Comparison of ENCODE assay signal across 1 cellular context in the genomic region with DNA sequence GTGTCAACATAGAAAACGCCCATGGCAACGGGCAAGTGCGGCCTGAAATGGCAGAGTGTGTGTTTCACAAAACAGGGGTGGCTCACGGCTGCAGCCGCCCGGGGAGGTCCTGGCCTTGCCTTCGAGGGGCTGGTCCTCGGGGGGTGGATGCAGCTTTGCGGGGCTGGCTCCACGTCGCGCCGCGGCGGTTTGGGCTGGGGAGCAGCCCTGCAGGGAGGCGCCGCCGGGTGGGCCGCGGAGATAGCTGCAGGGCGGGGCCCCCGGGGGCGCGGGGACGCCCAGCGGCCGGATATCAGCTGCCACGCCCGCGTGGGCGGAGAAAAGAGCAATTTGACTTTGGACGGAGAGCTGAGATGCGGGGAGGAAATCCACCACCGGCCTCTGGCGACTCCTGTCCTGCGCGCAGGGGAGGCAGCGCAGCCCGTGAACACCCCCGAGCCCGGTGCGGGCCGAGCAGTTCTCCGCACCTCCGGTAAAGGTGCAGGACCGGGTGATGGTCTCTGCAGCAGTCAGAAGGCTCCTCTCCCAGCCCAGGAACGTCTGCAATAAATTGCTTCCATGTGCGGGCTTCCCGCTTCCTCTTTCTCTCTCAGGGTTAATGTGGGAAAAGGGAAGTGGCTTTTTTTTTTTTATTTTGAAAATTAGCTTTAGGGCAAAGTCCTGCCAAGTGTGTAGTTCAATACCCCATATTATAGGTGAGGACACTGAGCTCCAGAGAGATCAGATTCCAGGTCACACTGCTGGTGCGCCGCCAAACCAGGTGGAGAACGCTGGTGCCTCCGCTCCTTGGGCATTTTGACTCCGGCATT.
A peak's percentile ranks its signal among the peaks of the same experiment; 100 is the strongest.
TF ChIP-seq lines count a peak whose summit lies in the region.

No MANE protein-coding gene starts in this region.

TF ChIP-seq in K562, 482 proteins besides CTCF, POLR2A, EP300 and RAD21 (continued from another document and continues in another):
- TF ChIP-seq MIER1 (IDR thresholded peaks at IDR 0.05; ENCODE audit: low read depth) (no peak), CHD1 (IDR thresholded peaks at IDR 0.05; ENCODE audit: low read length) (no peak), RFX7 (CRISPR knock-in tag; IDR thresholded peaks at IDR 0.05) (no peak), SETDB1 (IDR thresholded peaks at IDR 0.05; ENCODE audit: low read length) (no peak), CBFA2T2 (conservative IDR thresholded peaks at IDR 0.05) (peak; percentile 52; the same call in 1 of the 2 replicates), TCF3 (CRISPR knock-in tag; IDR thresholded peaks at IDR 0.05) (peak; percentile 91), C11orf30 (IDR thresholded peaks at IDR 0.05; ENCODE audit: low read depth) (no peak), KLF13 (tag; IDR thresholded peaks at IDR 0.05; ENCODE audit: borderline replicate concordance, low read depth) (no peak), MAFG (tag; conservative IDR thresholded peaks at IDR 0.05) (no peak), NR3C1 (CRISPR knock-in tag; IDR thresholded peaks at IDR 0.05) (no peak), TEAD4 (IDR thresholded peaks at IDR 0.05; ENCODE audit: low read length) (no peak), TEAD4 (CRISPR knock-in tag; IDR thresholded peaks at IDR 0.05; ENCODE audit: borderline replicate concordance) (no peak), MCM7 (IDR thresholded peaks at IDR 0.05) (no peak), HDAC1 (IDR thresholded peaks at IDR 0.05) (peak in 1 of 2 experiments; percentile 58; a peak in 2 of 4 replicates), GTF2F1 (IDR thresholded peaks at IDR 0.05; ENCODE audit: low read depth, low read length) (no peak; the same call in 1 of the 2 replicates), SUPT5H (IDR thresholded peaks at IDR 0.05) (peak; percentile 70), TEAD1 (CRISPR knock-in tag; IDR thresholded peaks at IDR 0.05) (no peak), ZNF316 (IDR thresholded peaks at IDR 0.05) (no peak), HDAC2 (IDR thresholded peaks at IDR 0.05) (no peak; the same call in 1 of the 2 replicates), SMAD3 (CRISPR knock-in tag; conservative IDR thresholded peaks at IDR 0.05) (no peak), ZFP36 (IDR thresholded peaks at IDR 0.05; ENCODE audit: low read depth, low read length, partially characterized antibody) (no peak), DPF2 (IDR thresholded peaks at IDR 0.05) (no peak; the same call in 1 of the 2 replicates), ETV6 (IDR thresholded peaks at IDR 0.05; ENCODE audit: borderline replicate concordance in 1 of 2, low read depth in 2 of 2, low read length in 1 of 2) (peak in 1 of 2 experiments; percentile 54; a peak in 1 of 4 replicates), ETV6 (CRISPR knock-in tag; IDR thresholded peaks at IDR 0.05; ENCODE audit: borderline replicate concordance) (no peak), SMAD4 (CRISPR knock-in tag; conservative IDR thresholded peaks at IDR 0.05) (peak; percentile 91), CEBPG (CRISPR knock-in tag; IDR thresholded peaks at IDR 0.05) (no peak), CEBPG (tag; conservative IDR thresholded peaks at IDR 0.05 in 1 of 2, IDR thresholded peaks at IDR 0.05 in 1 of 2) (no peak), CHD2 (IDR thresholded peaks at IDR 0.05; ENCODE audit: low read depth, low read length) (no peak), ZNF23 (CRISPR knock-in tag; IDR thresholded peaks at IDR 0.05) (no peak), ZNF143 (CRISPR knock-in tag; IDR thresholded peaks at IDR 0.05) (no peak), MED1 (CRISPR knock-in tag; IDR thresholded peaks at IDR 0.05; ENCODE audit: borderline replicate concordance) (no peak), NCOA6 (IDR thresholded peaks at IDR 0.05) (0 out of 2 replicates have a peak, but pooled peaks have one; percentile 42), SNRNP70 (optimal IDR thresholded peaks at IDR 0.05; ENCODE audit: low read depth, low read length) (no peak), ZNF436 (CRISPR knock-in tag; IDR thresholded peaks at IDR 0.05) (no peak), BHLHE40 (IDR thresholded peaks at IDR 0.05; ENCODE audit: low read length) (no peak), NR1H2 (CRISPR knock-in tag; IDR thresholded peaks at IDR 0.05) (no peak), ZNF354B (CRISPR knock-in tag; IDR thresholded peaks at IDR 0.05) (no peak), STAT5A (IDR thresholded peaks at IDR 0.05; ENCODE audit: borderline replicate concordance, low read length) (peak; percentile 51; the same call in 1 of the 2 replicates), CXXC5 (CRISPR knock-in tag; IDR thresholded peaks at IDR 0.05) (peak; percentile 91), POLR2B (IDR thresholded peaks at IDR 0.05; ENCODE audit: low read depth, partially characterized antibody) (peak; percentile 29), FUS (optimal IDR thresholded peaks at IDR 0.05; ENCODE audit: low read depth, low read length) (no peak), ZNF583 (CRISPR knock-in tag; IDR thresholded peaks at IDR 0.05) (no peak), ZNF785 (CRISPR knock-in tag; IDR thresholded peaks at IDR 0.05) (no peak), SAFB (IDR thresholded peaks at IDR 0.05; ENCODE audit: borderline replicate concordance, low read depth, low read length) (peak; percentile 89), HMGN3 (IDR thresholded peaks at IDR 0.05; ENCODE audit: borderline replicate concordance, extremely low read depth, insufficient read length, low read depth, low read length) (peak; percentile 99)
- TF ChIP-seq, protein P1, sequence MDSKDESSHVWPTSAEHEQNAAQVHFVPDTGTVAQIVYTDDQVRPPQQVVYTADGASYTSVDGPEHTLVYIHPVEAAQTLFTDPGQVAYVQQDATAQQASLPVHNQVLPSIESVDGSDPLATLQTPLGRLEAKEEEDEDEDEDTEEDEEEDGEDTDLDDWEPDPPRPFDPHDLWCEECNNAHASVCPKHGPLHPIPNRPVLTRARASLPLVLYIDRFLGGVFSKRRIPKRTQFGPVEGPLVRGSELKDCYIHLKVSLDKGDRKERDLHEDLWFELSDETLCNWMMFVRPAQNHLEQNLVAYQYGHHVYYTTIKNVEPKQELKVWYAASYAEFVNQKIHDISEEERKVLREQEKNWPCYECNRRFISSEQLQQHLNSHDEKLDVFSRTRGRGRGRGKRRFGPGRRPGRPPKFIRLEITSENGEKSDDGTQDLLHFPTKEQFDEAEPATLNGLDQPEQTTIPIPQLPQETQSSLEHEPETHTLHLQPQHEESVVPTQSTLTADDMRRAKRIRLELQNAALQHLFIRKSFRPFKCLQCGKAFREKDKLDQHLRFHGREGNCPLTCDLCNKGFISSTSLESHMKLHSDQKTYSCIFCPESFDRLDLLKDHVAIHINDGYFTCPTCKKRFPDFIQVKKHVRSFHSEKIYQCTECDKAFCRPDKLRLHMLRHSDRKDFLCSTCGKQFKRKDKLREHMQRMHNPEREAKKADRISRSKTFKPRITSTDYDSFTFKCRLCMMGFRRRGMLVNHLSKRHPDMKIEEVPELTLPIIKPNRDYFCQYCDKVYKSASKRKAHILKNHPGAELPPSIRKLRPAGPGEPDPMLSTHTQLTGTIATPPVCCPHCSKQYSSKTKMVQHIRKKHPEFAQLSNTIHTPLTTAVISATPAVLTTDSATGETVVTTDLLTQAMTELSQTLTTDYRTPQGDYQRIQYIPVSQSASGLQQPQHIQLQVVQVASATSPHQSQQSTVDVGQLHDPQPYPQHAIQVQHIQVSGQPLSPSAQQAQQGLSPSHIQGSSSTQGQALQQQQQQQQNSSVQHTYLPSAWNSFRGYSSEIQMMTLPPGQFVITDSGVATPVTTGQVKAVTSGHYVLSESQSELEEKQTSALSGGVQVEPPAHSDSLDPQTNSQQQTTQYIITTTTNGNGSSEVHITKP (IDR thresholded peaks at IDR 0.05; ENCODE audit: partially characterized antibody) = no peak
- TF ChIP-seq, protein P2, sequence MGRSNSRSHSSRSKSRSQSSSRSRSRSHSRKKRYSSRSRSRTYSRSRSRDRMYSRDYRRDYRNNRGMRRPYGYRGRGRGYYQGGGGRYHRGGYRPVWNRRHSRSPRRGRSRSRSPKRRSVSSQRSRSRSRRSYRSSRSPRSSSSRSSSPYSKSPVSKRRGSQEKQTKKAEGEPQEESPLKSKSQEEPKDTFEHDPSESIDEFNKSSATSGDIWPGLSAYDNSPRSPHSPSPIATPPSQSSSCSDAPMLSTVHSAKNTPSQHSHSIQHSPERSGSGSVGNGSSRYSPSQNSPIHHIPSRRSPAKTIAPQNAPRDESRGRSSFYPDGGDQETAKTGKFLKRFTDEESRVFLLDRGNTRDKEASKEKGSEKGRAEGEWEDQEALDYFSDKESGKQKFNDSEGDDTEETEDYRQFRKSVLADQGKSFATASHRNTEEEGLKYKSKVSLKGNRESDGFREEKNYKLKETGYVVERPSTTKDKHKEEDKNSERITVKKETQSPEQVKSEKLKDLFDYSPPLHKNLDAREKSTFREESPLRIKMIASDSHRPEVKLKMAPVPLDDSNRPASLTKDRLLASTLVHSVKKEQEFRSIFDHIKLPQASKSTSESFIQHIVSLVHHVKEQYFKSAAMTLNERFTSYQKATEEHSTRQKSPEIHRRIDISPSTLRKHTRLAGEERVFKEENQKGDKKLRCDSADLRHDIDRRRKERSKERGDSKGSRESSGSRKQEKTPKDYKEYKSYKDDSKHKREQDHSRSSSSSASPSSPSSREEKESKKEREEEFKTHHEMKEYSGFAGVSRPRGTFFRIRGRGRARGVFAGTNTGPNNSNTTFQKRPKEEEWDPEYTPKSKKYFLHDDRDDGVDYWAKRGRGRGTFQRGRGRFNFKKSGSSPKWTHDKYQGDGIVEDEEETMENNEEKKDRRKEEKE (IDR thresholded peaks at IDR 0.05; ENCODE audit: borderline replicate concordance in 1 of 2, control insufficient read depth in 1 of 2, low read depth in 2 of 2, low read length in 1 of 2) = no peak; a peak in 1 of 4 replicates
- TF ChIP-seq, protein P3, sequence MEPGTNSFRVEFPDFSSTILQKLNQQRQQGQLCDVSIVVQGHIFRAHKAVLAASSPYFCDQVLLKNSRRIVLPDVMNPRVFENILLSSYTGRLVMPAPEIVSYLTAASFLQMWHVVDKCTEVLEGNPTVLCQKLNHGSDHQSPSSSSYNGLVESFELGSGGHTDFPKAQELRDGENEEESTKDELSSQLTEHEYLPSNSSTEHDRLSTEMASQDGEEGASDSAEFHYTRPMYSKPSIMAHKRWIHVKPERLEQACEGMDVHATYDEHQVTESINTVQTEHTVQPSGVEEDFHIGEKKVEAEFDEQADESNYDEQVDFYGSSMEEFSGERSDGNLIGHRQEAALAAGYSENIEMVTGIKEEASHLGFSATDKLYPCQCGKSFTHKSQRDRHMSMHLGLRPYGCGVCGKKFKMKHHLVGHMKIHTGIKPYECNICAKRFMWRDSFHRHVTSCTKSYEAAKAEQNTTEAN (CRISPR knock-in tag; IDR thresholded peaks at IDR 0.05) = no peak
- TF ChIP-seq, protein P4, sequence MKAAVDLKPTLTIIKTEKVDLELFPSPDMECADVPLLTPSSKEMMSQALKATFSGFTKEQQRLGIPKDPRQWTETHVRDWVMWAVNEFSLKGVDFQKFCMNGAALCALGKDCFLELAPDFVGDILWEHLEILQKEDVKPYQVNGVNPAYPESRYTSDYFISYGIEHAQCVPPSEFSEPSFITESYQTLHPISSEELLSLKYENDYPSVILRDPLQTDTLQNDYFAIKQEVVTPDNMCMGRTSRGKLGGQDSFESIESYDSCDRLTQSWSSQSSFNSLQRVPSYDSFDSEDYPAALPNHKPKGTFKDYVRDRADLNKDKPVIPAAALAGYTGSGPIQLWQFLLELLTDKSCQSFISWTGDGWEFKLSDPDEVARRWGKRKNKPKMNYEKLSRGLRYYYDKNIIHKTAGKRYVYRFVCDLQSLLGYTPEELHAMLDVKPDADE (conservative IDR thresholded peaks at IDR 0.05; ENCODE audit: control insufficient read depth, low read depth, low read length) = peak; percentile 72; the same call in 1 of the 2 replicates
- TF ChIP-seq, protein P5, sequence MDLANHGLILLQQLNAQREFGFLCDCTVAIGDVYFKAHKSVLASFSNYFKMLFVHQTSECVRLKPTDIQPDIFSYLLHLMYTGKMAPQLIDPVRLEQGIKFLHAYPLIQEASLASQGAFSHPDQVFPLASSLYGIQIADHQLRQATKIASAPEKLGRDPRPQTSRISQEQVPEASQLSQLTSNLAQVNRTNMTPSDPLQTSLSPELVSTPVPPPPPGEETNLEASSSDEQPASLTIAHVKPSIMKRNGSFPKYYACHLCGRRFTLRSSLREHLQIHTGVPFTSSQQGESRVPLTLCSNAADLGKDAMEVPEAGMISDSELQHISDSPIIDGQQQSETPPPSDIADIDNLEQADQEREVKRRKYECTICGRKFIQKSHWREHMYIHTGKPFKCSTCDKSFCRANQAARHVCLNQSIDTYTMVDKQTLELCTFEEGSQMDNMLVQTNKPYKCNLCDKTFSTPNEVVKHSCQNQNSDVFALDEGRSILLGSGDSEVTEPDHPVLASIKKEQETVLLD (IDR thresholded peaks at IDR 0.05) = 0 out of 2 replicates have a peak, but pooled peaks have one; percentile 69
- TF ChIP-seq, protein P6, sequence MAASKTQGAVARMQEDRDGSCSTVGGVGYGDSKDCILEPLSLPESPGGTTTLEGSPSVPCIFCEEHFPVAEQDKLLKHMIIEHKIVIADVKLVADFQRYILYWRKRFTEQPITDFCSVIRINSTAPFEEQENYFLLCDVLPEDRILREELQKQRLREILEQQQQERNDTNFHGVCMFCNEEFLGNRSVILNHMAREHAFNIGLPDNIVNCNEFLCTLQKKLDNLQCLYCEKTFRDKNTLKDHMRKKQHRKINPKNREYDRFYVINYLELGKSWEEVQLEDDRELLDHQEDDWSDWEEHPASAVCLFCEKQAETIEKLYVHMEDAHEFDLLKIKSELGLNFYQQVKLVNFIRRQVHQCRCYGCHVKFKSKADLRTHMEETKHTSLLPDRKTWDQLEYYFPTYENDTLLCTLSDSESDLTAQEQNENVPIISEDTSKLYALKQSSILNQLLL (CRISPR knock-in tag; IDR thresholded peaks at IDR 0.05; ENCODE audit: borderline replicate concordance) = no peak
- TF ChIP-seq, protein P7, sequence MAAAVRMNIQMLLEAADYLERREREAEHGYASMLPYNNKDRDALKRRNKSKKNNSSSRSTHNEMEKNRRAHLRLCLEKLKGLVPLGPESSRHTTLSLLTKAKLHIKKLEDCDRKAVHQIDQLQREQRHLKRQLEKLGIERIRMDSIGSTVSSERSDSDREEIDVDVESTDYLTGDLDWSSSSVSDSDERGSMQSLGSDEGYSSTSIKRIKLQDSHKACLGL (CRISPR knock-in tag; IDR thresholded peaks at IDR 0.05; ENCODE audit: borderline replicate concordance, poor library complexity, severe bottlenecking) = no peak
- TF ChIP-seq, protein P8, sequence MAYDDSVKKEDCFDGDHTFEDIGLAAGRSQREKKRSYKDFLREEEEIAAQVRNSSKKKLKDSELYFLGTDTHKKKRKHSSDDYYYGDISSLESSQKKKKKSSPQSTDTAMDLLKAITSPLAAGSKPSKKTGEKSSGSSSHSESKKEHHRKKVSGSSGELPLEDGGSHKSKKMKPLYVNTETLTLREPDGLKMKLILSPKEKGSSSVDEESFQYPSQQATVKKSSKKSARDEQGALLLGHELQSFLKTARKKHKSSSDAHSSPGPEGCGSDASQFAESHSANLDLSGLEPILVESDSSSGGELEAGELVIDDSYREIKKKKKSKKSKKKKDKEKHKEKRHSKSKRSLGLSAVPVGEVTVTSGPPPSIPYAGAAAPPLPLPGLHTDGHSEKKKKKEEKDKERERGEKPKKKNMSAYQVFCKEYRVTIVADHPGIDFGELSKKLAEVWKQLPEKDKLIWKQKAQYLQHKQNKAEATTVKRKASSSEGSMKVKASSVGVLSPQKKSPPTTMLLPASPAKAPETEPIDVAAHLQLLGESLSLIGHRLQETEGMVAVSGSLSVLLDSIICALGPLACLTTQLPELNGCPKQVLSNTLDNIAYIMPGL (CRISPR knock-in tag; IDR thresholded peaks at IDR 0.05) = no peak
- TF ChIP-seq, protein P9, sequence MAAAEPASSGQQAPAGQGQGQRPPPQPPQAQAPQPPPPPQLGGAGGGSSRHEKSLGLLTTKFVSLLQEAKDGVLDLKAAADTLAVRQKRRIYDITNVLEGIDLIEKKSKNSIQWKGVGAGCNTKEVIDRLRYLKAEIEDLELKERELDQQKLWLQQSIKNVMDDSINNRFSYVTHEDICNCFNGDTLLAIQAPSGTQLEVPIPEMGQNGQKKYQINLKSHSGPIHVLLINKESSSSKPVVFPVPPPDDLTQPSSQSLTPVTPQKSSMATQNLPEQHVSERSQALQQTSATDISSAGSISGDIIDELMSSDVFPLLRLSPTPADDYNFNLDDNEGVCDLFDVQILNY (CRISPR knock-in tag; IDR thresholded peaks at IDR 0.05) = no peak
